Comparison of ENCODE assay signal across 10 cellular contexts in genomic region chr2:217622205-217622621, GRCh38.
DNase-seq lines count a peak whose midpoint lies in the region; ATAC-seq, FAIRE-seq and TF ChIP-seq lines count a peak whose summit lies in the region.
"Had no signal": no experiment of that assay in that cellular context is flagged by ENCODE, and none has a peak within 500 bp of the region (broad histone marks: within the 10 kb centered on the region; RNA-seq: fewer than 3 reads in every experiment).

No MANE protein-coding gene starts in this region.

- FAIRE-seq in HepG2 (lab: Jason Lieb, UNC) (peak; percentile 34), urothelium cell line (lab: Jason Lieb, UNC) (peak; percentile 48)
- FAIRE-seq: A204.1 had no signal

- intact Hi-C loops in HepG2 (cut with micrococcal nuclease; ENCODE audit: unreplicated experiment): no loop called here

- no peak for TF ChIP-seq RAD21 in HepG2 (CRISPR knock-in tag; IDR thresholded peaks at IDR 0.05)

- no TSS peak for BruUV-seq in HepG2 (replicated peaks; lab: Mats Ljungman, UMichigan)

- peak; percentile 96 for ATAC-seq in HepG2
- ATAC-seq in esophagus mucosa: no peak

- WGBS in HepG2 (ENCODE audit: low lambda C conversion rate): 2% methylated on average over 5 of the region's 5 CpGs

- no peaks in the 10 kb centered on the region for H3K9me3 ChIP-seq in HepG2 (ENCODE audit: low read length)

- CTCF ChIA-PET in HepG2 (lab: Yijun Ruan, JAX; ENCODE audit: low intra/inter-chr PET ratio, low total read pairs): no interaction called here

- no peaks in the 10 kb centered on the region for H3K36me3 ChIP-seq in HepG2 (replicated peaks in 1 of 2; ENCODE audit: control insufficient read depth in 1 of 2, insufficient read depth in 2 of 2, low read length in 2 of 2)

- H2AFZ ChIP-seq in HepG2 (ENCODE audit: low read length): no peak overlapping the region

- DNase-seq in NCI-H1417 (lab: John Stamatoyannopoulos, UW): peak in 2 of 3 experiments; percentile 43 to 82
- no peak for DNase-seq in NCI-H1417 treated with DMSO at 0.1 percent for 48 hours (lab: John Stamatoyannopoulos, UW)
- peak in 22 of 61 donors; percentile 2 to 69 (median 12) for DNase-seq in caudate nucleus (lab: John Stamatoyannopoulos, UW)
- DNase-seq in HepG2 (ENCODE audit: low spot score): peak; percentile 85
- DNase-seq in urothelium cell line (ENCODE audit: low spot score): peak; percentile 62
- no peak for DNase-seq in NCI-H226
- DNase-seq in RPMI8226: no peak
- DNase-seq: NCI-H1436 treated with DMSO at 0.1 percent for 48 hours had no signal

- TF ChIP-seq POLR2A in HepG2 (IDR thresholded peaks at IDR 0.05; ENCODE audit: insufficient read depth in 1 of 2, low read depth in 2 of 2, low read length in 2 of 2): no peak

- peaks cover 9% of the 10 kb centered on the region; the same call in 1 of the 2 replicates for H4K20me1 ChIP-seq in HepG2 (ENCODE audit: insufficient read depth, low read length)

- no peak overlapping the region for H3K9ac ChIP-seq in HepG2 (ENCODE audit: insufficient read depth, low read depth, low read length)

- H3K79me2 ChIP-seq in HepG2 (ENCODE audit: insufficient read depth, low read length): no peaks in the 10 kb centered on the region

- in situ Hi-C loops in HepG2 (cut with HindIII; ENCODE audit: extremely low pct_ligation_motif_present, low pct_unique_long_range_greater_than_20kb): no loop called here

- POLR2A ChIA-PET in HepG2 (lab: Yijun Ruan, JAX): no interaction called here

- no peak for TF ChIP-seq CTCF in HepG2 (CRISPR knock-in tag; IDR thresholded peaks at IDR 0.05)

- H3K4me1 ChIP-seq in HepG2 (ENCODE audit: insufficient read depth, low read length): peaks cover 26% of the 10 kb centered on the region

- TF ChIP-seq EP300 in HepG2 (IDR thresholded peaks at IDR 0.05; ENCODE audit: low read depth in 2 of 2, low read length in 2 of 2) (0 out of 4 replicates have a peak, but pooled peaks of 1 of the 2 experiments have one; percentile 33), HepG2 (CRISPR knock-in tag; IDR thresholded peaks at IDR 0.05; ENCODE audit: borderline replicate concordance) (no peak)

- peak overlapping the region; percentile 29; the same call in 1 of the 2 replicates for H3K4me2 ChIP-seq in HepG2 (ENCODE audit: low read depth, low read length)

- H3K27ac ChIP-seq in caudate nucleus (ENCODE audit: low read depth, low read length): peak overlapping the region; percentile 48
- no peak overlapping the region for H3K27ac ChIP-seq in HepG2 (ENCODE audit: extremely low read length, insufficient read depth, low read length)

- H3K4me3 ChIP-seq in HepG2 (replicated peaks in 1 of 3; ENCODE audit: insufficient read depth in 1 of 3, low read depth in 2 of 3, low read length in 3 of 3): no peak overlapping the region

- H3K27me3 ChIP-seq in HepG2 (ENCODE audit: control insufficient read depth in 1 of 2, insufficient read depth in 2 of 2, low read length in 2 of 2): peaks cover 0 to 4% of the 10 kb centered on the region in 2 experiments; a peak in 1 of 5 replicates

TF ChIP-seq in HepG2, 621 proteins besides CTCF, POLR2A, EP300 and RAD21 (continues in another document):
- TF ChIP-seq MAFF (IDR thresholded peaks at IDR 0.05; ENCODE audit: low read depth, low read length): peak; percentile 28; the same call in 1 of the 2 replicates
- no peak for TF ChIP-seq ZNF652 (CRISPR knock-in tag; IDR thresholded peaks at IDR 0.05; ENCODE audit: borderline replicate concordance, low read depth)
- no peak for TF ChIP-seq NFE2 (CRISPR knock-in tag; IDR thresholded peaks at IDR 0.05)
- TF ChIP-seq KDM2A (CRISPR knock-in tag; IDR thresholded peaks at IDR 0.05; ENCODE audit: borderline replicate concordance, low read depth): no peak
- peak; percentile 42; the same call in 1 of the 2 replicates for TF ChIP-seq PHF21A (CRISPR knock-in tag; IDR thresholded peaks at IDR 0.05)
- TF ChIP-seq ZSCAN29 (CRISPR knock-in tag; conservative IDR thresholded peaks at IDR 0.05): no peak
- TF ChIP-seq ZNF367 (CRISPR knock-in tag; IDR thresholded peaks at IDR 0.05; ENCODE audit: borderline replicate concordance): no peak
- no peak for TF ChIP-seq SMYD3 (CRISPR knock-in tag; IDR thresholded peaks at IDR 0.05)
- 0 out of 2 replicates have a peak, but pooled peaks have one; percentile 41 for TF ChIP-seq KDM6A (CRISPR knock-in tag; IDR thresholded peaks at IDR 0.05; ENCODE audit: low read depth)
- TF ChIP-seq ZNF292 (CRISPR knock-in tag; IDR thresholded peaks at IDR 0.05; ENCODE audit: borderline replicate concordance, low read depth): peak; percentile 59; the same call in 1 of the 2 replicates
- TF ChIP-seq TRAFD1 (CRISPR knock-in tag; IDR thresholded peaks at IDR 0.05; ENCODE audit: borderline replicate concordance): no peak
- no peak for TF ChIP-seq FOXP1 (IDR thresholded peaks at IDR 0.05)
- peak; percentile 94 for TF ChIP-seq FOXP1 (CRISPR knock-in tag; IDR thresholded peaks at IDR 0.05)
- TF ChIP-seq ERF (CRISPR knock-in tag; IDR thresholded peaks at IDR 0.05): peak; percentile 60; the same call in 1 of the 2 replicates
- TF ChIP-seq CBX1 (IDR thresholded peaks at IDR 0.05; ENCODE audit: low read depth): no peak
- no peak for TF ChIP-seq TRIM22 (IDR thresholded peaks at IDR 0.05)
- TF ChIP-seq SALL1 (CRISPR knock-in tag; IDR thresholded peaks at IDR 0.05): peak; percentile 79
- no peak for TF ChIP-seq MLXIP (CRISPR knock-in tag; IDR thresholded peaks at IDR 0.05; ENCODE audit: borderline replicate concordance)

Comparison
In these comparisons a context has a peak if more than half of its experiments do, and no peak if none do; other contexts are left out.
1. DNase-seq: peak in NCI-H1417 (2 of 3), HepG2 (single experiment) and urothelium cell line (single experiment); none in NCI-H1417 treated with DMSO at 0.1 percent for 48 hours (single experiment), NCI-H226 (single experiment) and RPMI8226 (single experiment).